Comparison of ENCODE assay signal across 9 cellular contexts in genomic region chr1:228275154-228275434, GRCh38.
DNase-seq lines count a peak whose midpoint lies in the region; ATAC-seq and TF ChIP-seq lines count a peak whose summit lies in the region.
"Had no signal": no experiment of that assay in that cellular context is flagged by ENCODE, and none has a peak within 500 bp of the region (broad histone marks: within the 10 kb centered on the region; RNA-seq: fewer than 3 reads in every experiment).

No MANE protein-coding gene starts in this region.

- no peak for TF ChIP-seq CTCF in gastroesophageal sphincter (IDR thresholded peaks at IDR 0.05)

- TF ChIP-seq POLR2A in gastroesophageal sphincter (IDR thresholded peaks at IDR 0.05), result no peak

- no peaks in the 10 kb centered on the region for H3K27me3 Mint-ChIP-seq in activated CD4-positive, alpha-beta memory T cell treated with anti-CD3 and anti-CD28 coated beads for 36 hours

- H3K9ac ChIP-seq in ES-I3 (ENCODE audit: low read depth, low read length) (peak overlapping the region; percentile 58), rectal smooth muscle tissue (ENCODE audit: low read length) (peak overlapping the region; percentile 22)

- H3K4me1 Mint-ChIP-seq in activated CD4-positive, alpha-beta memory T cell treated with anti-CD3 and anti-CD28 coated beads for 36 hours (ENCODE audit: low read depth), result peaks cover 10% of the 10 kb centered on the region

- CTCF ChIA-PET in activated CD4-positive, alpha-beta memory T cell treated with anti-CD3 and anti-CD28 coated beads for 36 hours (lab: Charles Lee), result interaction anchor here (1.3 to 2.0 kb wide), 2 partner anchors 61 to 108 kb away, joined by 5 to 6 read pairs; no protein-coding TSS in a partner anchor

- no peaks in the 10 kb centered on the region for H3K4me1 ChIP-seq in ES-I3 (ENCODE audit: insufficient read depth, low read length)
- peaks cover 0 to 39% (median 10%) of the 10 kb centered on the region in 3 donors for H3K4me1 ChIP-seq in gastroesophageal sphincter
- H3K4me1 ChIP-seq in rectal smooth muscle tissue (ENCODE audit: control insufficient read depth, insufficient read depth, low read length), result peaks cover 6% of the 10 kb centered on the region

- H3K27me3 ChIP-seq in gastroesophageal sphincter (no peaks in the 10 kb centered on the region), rectal smooth muscle tissue (ENCODE audit: control insufficient read depth, insufficient read depth, low read length) (peaks cover 3% of the 10 kb centered on the region)

- no peaks in the 10 kb centered on the region for H3K36me3 Mint-ChIP-seq in activated CD4-positive, alpha-beta memory T cell treated with anti-CD3 and anti-CD28 coated beads for 36 hours

- peak overlapping the region; percentile 70 for H3K4me3 Mint-ChIP-seq in activated CD4-positive, alpha-beta memory T cell treated with anti-CD3 and anti-CD28 coated beads for 36 hours

- TF ChIP-seq EP300 in gastroesophageal sphincter (IDR thresholded peaks at IDR 0.05), result no peak

- no peak for ATAC-seq in gastroesophageal sphincter

- intact Hi-C loops in activated CD4-positive, alpha-beta memory T cell treated with anti-CD3 and anti-CD28 coated beads for 36 hours (cut with micrococcal nuclease), result loop anchor here (5.0 kb wide), 2 partner anchors 143 to 182 kb away; a partner anchor contains a TSS

- no CpG with 5 or more reads among the region's 8 CpGs for WGBS in gastroesophageal sphincter (ENCODE audit: low coverage in 1 of 2), 2 donors

- no peak overlapping the region for H3K27ac Mint-ChIP-seq in activated CD4-positive, alpha-beta memory T cell treated with anti-CD3 and anti-CD28 coated beads for 36 hours

- H3K36me3 ChIP-seq in ES-I3 (ENCODE audit: insufficient read depth, low read length) (no peaks in the 10 kb centered on the region; the same call in 1 of the 2 replicates), gastroesophageal sphincter (peaks cover 0 to 42% of the 10 kb centered on the region in 2 donors), rectal smooth muscle tissue (ENCODE audit: control insufficient read depth, insufficient read depth, low read length) (no peaks in the 10 kb centered on the region)

- POLR2A ChIA-PET in activated CD4-positive, alpha-beta memory T cell treated with anti-CD3 and anti-CD28 coated beads for 36 hours (lab: Charles Lee), result interaction anchor here (0.8 kb wide), 1 partner anchor 101 kb away, joined by 3 read pairs; no protein-coding TSS in a partner anchor

- H3K27ac ChIP-seq in gastroesophageal sphincter (peak overlapping the region in 3 of 4 donors; percentile 75 to 84 (median 77)), rectal smooth muscle tissue (ENCODE audit: low read depth, low read length) (peak overlapping the region; percentile 64)
- H3K27ac ChIP-seq: VCaP had no signal

- H3K4me3 ChIP-seq in gastroesophageal sphincter, result peak overlapping the region; percentile 54 to 74
- peak overlapping the region; percentile 82 for H3K4me3 ChIP-seq in rectal smooth muscle tissue (ENCODE audit: low read length)

- H3K9me3 Mint-ChIP-seq in activated CD4-positive, alpha-beta memory T cell treated with anti-CD3 and anti-CD28 coated beads for 36 hours, result no peaks in the 10 kb centered on the region

- DNase-seq in activated CD4-positive, alpha-beta memory T cell treated with anti-CD3 and anti-CD28 coated beads for 36 hours, result no peak
- DNase-seq in NCI-H345 treated with DMSO at 0.1 percent for 48 hours (lab: John Stamatoyannopoulos, UW; ENCODE audit: unreplicated experiment) (no peak), globus pallidus (ENCODE audit: low spot score) (no peak), NCI-H2171 (lab: John Stamatoyannopoulos, UW) (no peak)
- DNase-seq in stimulated activated CD4-positive, alpha-beta T cell treated with anti-CD3 and anti-CD28 coated beads, Interleukin-4, amount 100 ng/mL, for 4 hours, result no peak

- H3K9me3 ChIP-seq in ES-I3 (ENCODE audit: control insufficient read depth, insufficient read depth, low read length) (no peaks in the 10 kb centered on the region), gastroesophageal sphincter (no peaks in the 10 kb centered on the region)
